In the genomic region with DNA sequence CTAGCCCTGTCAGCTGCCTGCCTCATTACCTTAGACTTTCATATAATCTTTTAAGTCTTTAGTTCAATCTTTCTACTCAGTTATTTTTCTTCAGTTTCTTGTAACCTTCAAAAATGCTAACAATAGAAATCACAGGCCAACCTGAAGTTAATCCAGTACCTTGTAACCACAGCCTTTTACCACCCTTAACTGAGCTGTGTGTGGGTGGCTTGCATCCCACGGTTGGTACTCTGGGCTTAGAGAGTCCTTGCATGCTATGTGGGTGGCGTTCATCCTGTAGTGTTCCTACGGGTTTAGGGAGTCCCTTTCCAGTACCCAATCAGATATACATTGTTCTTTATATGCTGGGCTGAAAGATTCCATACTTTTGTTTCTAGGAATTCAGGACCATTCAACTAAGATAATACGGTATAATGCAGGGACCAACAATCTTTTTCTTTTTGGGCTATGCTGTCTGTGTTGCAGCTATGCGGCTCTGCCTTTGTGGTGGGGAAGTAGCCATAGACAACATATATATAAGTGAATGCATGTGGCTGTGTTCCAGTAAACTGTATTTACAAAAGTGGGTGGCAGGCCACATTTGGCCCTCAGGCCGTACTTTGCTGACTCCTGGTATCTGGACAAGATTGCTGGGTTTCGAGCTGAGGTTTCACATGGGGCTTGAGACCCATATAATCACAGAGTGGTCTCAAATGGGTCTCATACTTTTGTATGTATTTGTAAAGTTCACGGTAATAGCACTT, we compare ENCODE assay signal across 22 cellular contexts.
"Had no signal": no experiment of that assay in that cellular context is flagged by ENCODE, and none has a peak within 500 bp of the region (broad histone marks: within the 10 kb centered on the region; RNA-seq: fewer than 3 reads in every experiment).

No MANE protein-coding gene starts in this region.

- H3K27ac ChIP-seq: body of pancreas, ovary, psoas muscle, right lobe of liver, suprapubic skin, vagina had no signal

- H3K9me3 ChIP-seq: body of pancreas, ovary, right lobe of liver, suprapubic skin, vagina had no signal

- H3K36me3 ChIP-seq: ovary, right lobe of liver, suprapubic skin, vagina had no signal

- H3K27me3 ChIP-seq: body of pancreas, ovary, right lobe of liver, suprapubic skin, vagina had no signal

- H3K4me3 ChIP-seq: body of pancreas, ovary, psoas muscle, right lobe of liver, suprapubic skin, vagina had no signal

- H3K4me1 ChIP-seq: psoas muscle, right lobe of liver, suprapubic skin, vagina had no signal

- ATAC-seq: activated CD8-positive, alpha-beta memory T cell treated with anti-CD3 and anti-CD28 coated beads, Interleukin-2, amount 10 ng/mL, durations not matched to agents 7 days and 5 days; activated T-helper 17 cell treated with anti-CD3 and anti-CD28 coated beads, Interleukin-2, amount 50 U/mL, for 72 hours; body of pancreas; effector memory CD8-positive, alpha-beta T cell; naive thymus-derived CD4-positive, alpha-beta T cell; psoas muscle; right lobe of liver; stimulated activated naive CD8-positive, alpha-beta T cell treated with anti-CD3 and anti-CD28 coated beads, Interleukin-15, amount 100 ng/mL, for 72 hours had no signal

- DNase-seq: activated CD4-positive, alpha-beta memory T cell treated with anti-CD3 and anti-CD28 coated beads, Interleukin-2, amount 10 ng/mL, durations not matched to agents 7 days and 5 days; activated CD4-positive, alpha-beta T cell treated with anti-CD3 and anti-CD28 coated beads for 48 hours; activated CD4-positive, CD25-positive, alpha-beta regulatory T cell; activated CD8-positive, alpha-beta memory T cell treated with anti-CD3 and anti-CD28 coated beads, Interleukin-2, amount 10 ng/mL, durations not matched to agents 7 days and 5 days; activated naive CD4-positive, alpha-beta T cell treated with Interleukin-2 at 50 U/mL for 16 hours; activated naive CD8-positive, alpha-beta T cell treated with anti-CD3 and anti-CD28 coated beads, Interleukin-2, amount 10 ng/mL, durations not matched to agents 7 days and 5 days; amygdala; body of pancreas; effector memory CD8-positive, alpha-beta T cell; mesenchymal stem cell; naive thymus-derived CD4-positive, alpha-beta T cell; ovary; psoas muscle; right lobe of liver; small intestine; stimulated activated CD4-positive, alpha-beta T cell treated with anti-CD3 and anti-CD28 coated beads, Interleukin-15, amount 100 ng/mL, for 24 hours; stimulated activated CD4-positive, alpha-beta T cell treated with anti-CD3 and anti-CD28 coated beads, Interleukin-4, amount 100 ng/mL, for 1 hour; stimulated activated naive CD8-positive, alpha-beta T cell treated with anti-CD3 and anti-CD28 coated beads, Interleukin-15, amount 100 ng/mL, for 72 hours; trophoblast cell had no signal
